8 cellular contexts compared by ENCODE assay signal in the genomic region with DNA sequence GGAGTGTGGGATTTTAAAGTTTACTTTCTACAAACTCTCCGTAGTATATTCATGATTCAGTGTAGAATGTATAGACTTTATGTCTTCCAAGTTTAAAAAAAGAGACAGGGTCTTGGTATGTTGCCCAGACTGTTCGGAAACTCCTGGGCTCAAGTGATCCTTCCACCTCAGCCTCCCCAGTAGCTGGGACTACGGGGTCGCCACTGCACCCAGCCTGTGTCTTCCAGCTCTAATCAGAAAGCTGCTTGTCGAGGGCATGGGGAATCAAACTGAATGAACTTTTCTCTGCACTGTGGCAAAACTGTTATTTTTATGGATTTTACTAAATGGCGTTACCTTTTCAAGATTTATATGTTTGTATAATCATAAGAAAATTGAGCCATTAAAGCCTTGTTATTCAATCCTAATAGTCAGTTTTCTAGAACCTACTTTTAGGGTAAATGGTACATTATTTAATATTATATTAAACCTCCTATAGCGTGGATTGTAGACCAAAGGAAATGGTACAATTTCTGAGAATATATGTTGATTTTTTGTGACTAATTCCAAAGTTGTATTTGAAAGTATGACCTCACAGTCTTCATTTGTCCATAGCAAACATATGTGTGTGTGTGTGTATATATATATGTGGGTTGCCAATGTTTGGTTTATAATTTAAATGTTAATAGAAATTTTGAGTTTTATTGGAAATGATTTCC. TPM values are rescaled to one million over a fixed set of nuclear protein-coding genes. Genes with fewer than 3 reads are reported as not detected.
A peak's percentile ranks its signal among the peaks of the same experiment; 100 is the strongest.
DNase-seq lines count a peak whose midpoint lies in the region; ATAC-seq and TF ChIP-seq lines count a peak whose summit lies in the region.

No MANE protein-coding gene starts in this region.

- no peaks in the 10 kb centered on the region for H3K27me3 Mint-ChIP-seq in activated CD8-positive, alpha-beta memory T cell treated with anti-CD3 and anti-CD28 coated beads, Interleukin-2, amount 10 ng/mL, durations not matched to agents 7 days and 5 days
- H3K27me3 Mint-ChIP-seq in activated naive CD8-positive, alpha-beta T cell, result no peaks in the 10 kb centered on the region

- H3K27me3 ChIP-seq in kidney epithelial cell (ENCODE audit: control insufficient read depth, insufficient read depth, low read length), result no peaks in the 10 kb centered on the region
- no peaks in the 10 kb centered on the region for H3K27me3 ChIP-seq in thymus (ENCODE audit: control insufficient read depth, insufficient read depth)

- no peak for ATAC-seq in activated CD8-positive, alpha-beta memory T cell treated with anti-CD3 and anti-CD28 coated beads, Interleukin-2, amount 10 ng/mL, durations not matched to agents 7 days and 5 days
- ATAC-seq in GM19023 (IDR thresholded peaks at IDR 0.05; ENCODE audit: unreplicated experiment), result no peak

- WGBS in thymus, result 63% methylated on average over 7 of the region's 7 CpGs

- DNase-seq in activated CD8-positive, alpha-beta memory T cell treated with anti-CD3 and anti-CD28 coated beads, Interleukin-2, amount 10 ng/mL, durations not matched to agents 7 days and 5 days, result no peak
- DNase-seq in activated CD8-positive, alpha-beta memory T cell treated with anti-CD3 and anti-CD28 coated beads, Interleukin-2, amount 50 U/mL, for 4 hours, result no peak
- DNase-seq in kidney epithelial cell (ENCODE audit: low read depth) (no peak), KBM-7 (no peak), NCI-H2171 treated with DMSO at 0.1 percent for 48 hours (lab: John Stamatoyannopoulos, UW) (no peak)

- H3K36me3 ChIP-seq in kidney epithelial cell (ENCODE audit: control insufficient read depth, insufficient read depth, low read length) (no peaks in the 10 kb centered on the region), thymus (ENCODE audit: control insufficient read depth, insufficient read depth) (no peaks in the 10 kb centered on the region)

- in situ Hi-C loops in KBM-7 (cut with MboI; ENCODE audit: low pct_unique_long_range_greater_than_20kb, low sequenced_read_pairs), result no loop called here

- CTCF ChIA-PET in activated CD8-positive, alpha-beta memory T cell treated with anti-CD3 and anti-CD28 coated beads, Interleukin-2, amount 10 ng/mL, durations not matched to agents 7 days and 5 days (lab: Charles Lee), result interaction anchor here (0.7 to 7.8 kb wide), 16 partner anchors 10 to 351 kb away, joined by 3 to 174 read pairs (median 4); a partner anchor contains a TSS

- H3K4me1 ChIP-seq in thymus (ENCODE audit: control insufficient read depth, insufficient read depth, low read length), result peaks cover 10% of the 10 kb centered on the region

- H3K9me3 ChIP-seq in thymus (ENCODE audit: control insufficient read depth), result no peaks in the 10 kb centered on the region

- H3K36me3 Mint-ChIP-seq in activated CD8-positive, alpha-beta memory T cell treated with anti-CD3 and anti-CD28 coated beads, Interleukin-2, amount 10 ng/mL, durations not matched to agents 7 days and 5 days, result peaks cover 10% of the 10 kb centered on the region
- H3K36me3 Mint-ChIP-seq in activated naive CD8-positive, alpha-beta T cell, result peaks cover 4% of the 10 kb centered on the region

- H3K9me3 Mint-ChIP-seq in activated CD8-positive, alpha-beta memory T cell treated with anti-CD3 and anti-CD28 coated beads, Interleukin-2, amount 10 ng/mL, durations not matched to agents 7 days and 5 days (ENCODE audit: low read depth), result no peaks in the 10 kb centered on the region
- no peaks in the 10 kb centered on the region for H3K9me3 Mint-ChIP-seq in activated naive CD8-positive, alpha-beta T cell (ENCODE audit: low read depth)

- peaks cover 31% of the 10 kb centered on the region for H3K4me1 Mint-ChIP-seq in activated CD8-positive, alpha-beta memory T cell treated with anti-CD3 and anti-CD28 coated beads, Interleukin-2, amount 10 ng/mL, durations not matched to agents 7 days and 5 days
- peaks cover 30% of the 10 kb centered on the region for H3K4me1 Mint-ChIP-seq in activated naive CD8-positive, alpha-beta T cell (ENCODE audit: low read depth)

- TF ChIP-seq CTCF in kidney epithelial cell (IDR thresholded peaks at IDR 0.05; ENCODE audit: insufficient read depth, low read length, poor library complexity, severe bottlenecking), result no peak

- H3K27ac Mint-ChIP-seq in activated CD8-positive, alpha-beta memory T cell treated with anti-CD3 and anti-CD28 coated beads, Interleukin-2, amount 10 ng/mL, durations not matched to agents 7 days and 5 days, result peak overlapping the region; percentile 87
- H3K27ac Mint-ChIP-seq in activated naive CD8-positive, alpha-beta T cell, result peak overlapping the region; percentile 90

- H3K27ac ChIP-seq in thymus (ENCODE audit: low read depth), result peak overlapping the region; percentile 97

- H3K4me3 ChIP-seq in kidney epithelial cell (ENCODE audit: low read depth, low read length) (peak overlapping the region; percentile 76), thymus (ENCODE audit: low read length) (peak overlapping the region; percentile 73)

- H3K4me3 Mint-ChIP-seq in activated CD8-positive, alpha-beta memory T cell treated with anti-CD3 and anti-CD28 coated beads, Interleukin-2, amount 10 ng/mL, durations not matched to agents 7 days and 5 days, result peak overlapping the region; percentile 88
- peak overlapping the region; percentile 94 for H3K4me3 Mint-ChIP-seq in activated naive CD8-positive, alpha-beta T cell

RNA-seq across cellular contexts. Expression of a gene that starts 1.1 kb away (rescaled TPM):
- total RNA-seq in activated CD8-positive, alpha-beta memory T cell treated with anti-CD3 and anti-CD28 coated beads, Interleukin-2, amount 10 ng/mL, durations not matched to agents 7 days and 5 days, result 10 to 100 TPM; 21.8 to 22.3 TPM
- total RNA-seq in kidney epithelial cell, result 21.4 and 23.3 TPM in 2 replicates
- 23.4 TPM for polyA plus RNA-seq in thymus

RNA-seq across cellular contexts. Expression of a gene that starts 7.4 kb away (rescaled TPM):
- total RNA-seq in activated CD8-positive, alpha-beta memory T cell treated with anti-CD3 and anti-CD28 coated beads, Interleukin-2, amount 10 ng/mL, durations not matched to agents 7 days and 5 days, result 10 to 100 TPM; 60.7 to 61.9 TPM
- total RNA-seq in kidney epithelial cell, result 36.9 and 53.6 TPM in 2 replicates
- polyA plus RNA-seq in thymus, result 103 TPM

RNA-seq across cellular contexts. Expression of a gene that starts 23.4 kb away (rescaled TPM):
- total RNA-seq in activated CD8-positive, alpha-beta memory T cell treated with anti-CD3 and anti-CD28 coated beads, Interleukin-2, amount 10 ng/mL, durations not matched to agents 7 days and 5 days, result 1 to 10 TPM; 1.3 to 5.6 TPM
- 6.8 and 8.8 TPM in 2 replicates for total RNA-seq in kidney epithelial cell
- polyA plus RNA-seq in thymus, result 32.8 TPM
